Comparison of ENCODE assay signal across 8 cellular contexts in genomic region chr15:92822216-92823144, GRCh38.
DNase-seq lines count a peak whose midpoint lies in the region; ATAC-seq and TF ChIP-seq lines count a peak whose summit lies in the region.

No MANE protein-coding gene starts in this region.

- no peaks in the 10 kb centered on the region for H3K36me3 Mint-ChIP-seq in stimulated activated naive CD8-positive, alpha-beta T cell treated with anti-CD3 and anti-CD28 coated beads, Interleukin-15, Interleukin-2, amounts not matched to agents 100 ng/mL and 50 ng/mL, for 24 hours (ENCODE audit: low read depth)
- no peaks in the 10 kb centered on the region for H3K36me3 Mint-ChIP-seq in activated CD4-positive, alpha-beta memory T cell treated with anti-CD3 and anti-CD28 coated beads, Interleukin-2, amount 10 ng/mL, durations not matched to agents 7 days and 5 days (ENCODE audit: low read depth)

- H3K9me3 Mint-ChIP-seq in stimulated activated naive CD8-positive, alpha-beta T cell treated with anti-CD3 and anti-CD28 coated beads, Interleukin-15, Interleukin-2, amounts not matched to agents 100 ng/mL and 50 ng/mL, for 24 hours = no peaks in the 10 kb centered on the region
- no peaks in the 10 kb centered on the region for H3K9me3 Mint-ChIP-seq in activated CD4-positive, alpha-beta memory T cell treated with anti-CD3 and anti-CD28 coated beads, Interleukin-2, amount 10 ng/mL, durations not matched to agents 7 days and 5 days

- no peak for TF ChIP-seq POLR2A in vagina (IDR thresholded peaks at IDR 0.05)

- CTCF ChIA-PET in activated CD4-positive, alpha-beta memory T cell treated with anti-CD3 and anti-CD28 coated beads, Interleukin-2, amount 10 ng/mL, durations not matched to agents 7 days and 5 days (lab: Charles Lee) = interaction anchor here (0.7 to 5.8 kb wide), 9 partner anchors 9 to 67 kb away, joined by 3 to 69 read pairs (median 4); no protein-coding TSS in a partner anchor

- H3K27me3 ChIP-seq in vagina = no peaks in the 10 kb centered on the region

- H3K27me3 Mint-ChIP-seq in stimulated activated naive CD8-positive, alpha-beta T cell treated with anti-CD3 and anti-CD28 coated beads, Interleukin-15, Interleukin-2, amounts not matched to agents 100 ng/mL and 50 ng/mL, for 24 hours = no peaks in the 10 kb centered on the region
- H3K27me3 Mint-ChIP-seq in activated CD4-positive, alpha-beta memory T cell treated with anti-CD3 and anti-CD28 coated beads, Interleukin-2, amount 10 ng/mL, durations not matched to agents 7 days and 5 days = no peaks in the 10 kb centered on the region

- H3K4me1 Mint-ChIP-seq in stimulated activated naive CD8-positive, alpha-beta T cell treated with anti-CD3 and anti-CD28 coated beads, Interleukin-15, Interleukin-2, amounts not matched to agents 100 ng/mL and 50 ng/mL, for 24 hours (ENCODE audit: low read depth) = peaks cover 62% of the 10 kb centered on the region
- H3K4me1 Mint-ChIP-seq in activated CD4-positive, alpha-beta memory T cell treated with anti-CD3 and anti-CD28 coated beads, Interleukin-2, amount 10 ng/mL, durations not matched to agents 7 days and 5 days = peaks cover 62% of the 10 kb centered on the region

- H3K4me1 ChIP-seq in vagina = peaks cover 33% of the 10 kb centered on the region

- no peak overlapping the region for H3K4me3 ChIP-seq in vagina

- H3K27ac Mint-ChIP-seq in stimulated activated naive CD8-positive, alpha-beta T cell treated with anti-CD3 and anti-CD28 coated beads, Interleukin-15, Interleukin-2, amounts not matched to agents 100 ng/mL and 50 ng/mL, for 24 hours = peak overlapping the region; percentile 85
- peak overlapping the region; percentile 80 for H3K27ac Mint-ChIP-seq in activated CD4-positive, alpha-beta memory T cell treated with anti-CD3 and anti-CD28 coated beads, Interleukin-2, amount 10 ng/mL, durations not matched to agents 7 days and 5 days

- H3K9me3 ChIP-seq in vagina = no peaks in the 10 kb centered on the region

- DNase-seq in stimulated activated naive CD8-positive, alpha-beta T cell treated with anti-CD3 and anti-CD28 coated beads, Interleukin-15, Interleukin-2, amounts not matched to agents 100 U/mL and 50 U/mL, for 24 hours = no peak
- DNase-seq in activated CD4-positive, alpha-beta memory T cell treated with anti-CD3 and anti-CD28 coated beads, Interleukin-2, amount 10 ng/mL, durations not matched to agents 7 days and 5 days = no peak
- DNase-seq in left kidney (ENCODE audit: low read depth, low spot score) = peak; percentile 89
- no peak for DNase-seq in vagina (ENCODE audit: extremely low spot score in 2 of 2)
- DNase-seq in NCI-H1436 treated with DMSO at 0.1 percent for 48 hours (lab: John Stamatoyannopoulos, UW) = no peak
- DNase-seq in stimulated activated CD8-positive, alpha-beta memory T cell treated with anti-CD3 and anti-CD28 coated beads, Interleukin-4, amount 100 ng/mL, for 48 hours = no peak

- no peak for ATAC-seq in stimulated activated naive CD8-positive, alpha-beta T cell treated with anti-CD3 and anti-CD28 coated beads, Interleukin-15, Interleukin-2, amounts not matched to agents 100 U/mL and 50 U/mL, for 24 hours
- ATAC-seq in HG03139 (IDR thresholded peaks at IDR 0.05; ENCODE audit: unreplicated experiment) = no peak

- intact Hi-C loops in vagina (cut with DNase I) = loop anchor here (5.0 kb wide), 1 partner anchor 80 kb away; the partner anchor contains the start of gene CHD2

- H3K36me3 ChIP-seq in vagina = no peaks in the 10 kb centered on the region

- H3K4me3 Mint-ChIP-seq in stimulated activated naive CD8-positive, alpha-beta T cell treated with anti-CD3 and anti-CD28 coated beads, Interleukin-15, Interleukin-2, amounts not matched to agents 100 ng/mL and 50 ng/mL, for 24 hours = peak overlapping the region; percentile 64
- H3K4me3 Mint-ChIP-seq in activated CD4-positive, alpha-beta memory T cell treated with anti-CD3 and anti-CD28 coated beads, Interleukin-2, amount 10 ng/mL, durations not matched to agents 7 days and 5 days = peak overlapping the region; percentile 42

- POLR2A ChIA-PET in activated CD4-positive, alpha-beta memory T cell treated with anti-CD3 and anti-CD28 coated beads, Interleukin-2, amount 10 ng/mL, durations not matched to agents 7 days and 5 days (lab: Charles Lee) = interaction anchor here (0.8 to 11.4 kb wide), 10 partner anchors 9 to 95 kb away, joined by 5 to 452 read pairs (median 40); partner anchors contain the start of gene CHD2

- TF ChIP-seq CTCF in vagina (IDR thresholded peaks at IDR 0.05) = no peak

- H3K27ac ChIP-seq in vagina = peak overlapping the region; percentile 14
